ENCODE assay signal across 7 cellular contexts in genomic region chr7:104980969-104981670, GRCh38. TPM values are rescaled to one million over a fixed set of nuclear protein-coding genes. Genes with fewer than 3 reads are reported as not detected.
DNase-seq lines count a peak whose midpoint lies in the region; ATAC-seq and FAIRE-seq lines count a peak whose summit lies in the region.

No MANE protein-coding gene starts in this region.

- peaks cover 61 to 65% of the 10 kb centered on the region in 2 donors for H3K4me1 Mint-ChIP-seq in natural killer cell treated with Interleukin-12 subunit alpha and Interleukin-12 subunit beta and Interleukin-15 and Interleukin-18, amount 100 ng/mL, for 72 hours (ENCODE audit: low read depth in 2 of 2)

- DNase-seq in LoVo (ENCODE audit: low spot score) (peak; percentile 77), RPMI7951 (ENCODE audit: low read depth) (peak; percentile 67), dermis microvascular lymphatic vessel endothelial cell (ENCODE audit: low read depth in 2 of 2) (peak; percentile 66 to 71), cerebellar nuclear complex (lab: John Stamatoyannopoulos, UW) (no peak), KG1 (lab: John Stamatoyannopoulos, UW) (no peak)
- DNase-seq in natural killer cell treated with Interleukin-12 subunit alpha and Interleukin-12 subunit beta and Interleukin-15 and Interleukin-18, amount 100 ng/mL, for 72 hours (ENCODE audit: low spot score): no peak

- H3K27me3 Mint-ChIP-seq in natural killer cell treated with Interleukin-12 subunit alpha and Interleukin-12 subunit beta and Interleukin-15 and Interleukin-18, amount 100 ng/mL, for 72 hours: no peaks in the 10 kb centered on the region

- ATAC-seq in natural killer cell treated with Interleukin-12 subunit alpha and Interleukin-12 subunit beta and Interleukin-15 and Interleukin-18, amount 100 ng/mL, for 72 hours: no peak

- no peaks in the 10 kb centered on the region for H3K36me3 Mint-ChIP-seq in natural killer cell treated with Interleukin-12 subunit alpha and Interleukin-12 subunit beta and Interleukin-15 and Interleukin-18, amount 100 ng/mL, for 72 hours

- H3K9me3 Mint-ChIP-seq in natural killer cell treated with Interleukin-12 subunit alpha and Interleukin-12 subunit beta and Interleukin-15 and Interleukin-18, amount 100 ng/mL, for 72 hours: no peaks in the 10 kb centered on the region

- H3K27ac Mint-ChIP-seq in natural killer cell treated with Interleukin-12 subunit alpha and Interleukin-12 subunit beta and Interleukin-15 and Interleukin-18, amount 100 ng/mL, for 72 hours: peak overlapping the region; percentile 99

- H3K4me3 Mint-ChIP-seq in natural killer cell treated with Interleukin-12 subunit alpha and Interleukin-12 subunit beta and Interleukin-15 and Interleukin-18, amount 100 ng/mL, for 72 hours: peak overlapping the region; percentile 33

- FAIRE-seq in G401.6 (lab: Jason Lieb, UNC): peak; percentile 90

RNA-seq across cellular contexts. Expression of gene KMT2E, which starts 32.9 kb away (rescaled TPM):
- total RNA-seq in RPMI7951 (2014; rRNA removed; shearing (Covaris generic)): 39.3 and 63.4 TPM in 2 replicates
- total RNA-seq in dermis microvascular lymphatic vessel endothelial cell: 85.6 and 166 TPM in 2 replicates
- 100 to 1,000 TPM; 152 to 172 TPM for total RNA-seq in natural killer cell treated with Interleukin-12 subunit alpha and Interleukin-12 subunit beta and Interleukin-15 and Interleukin-18, amount 100 ng/mL, for 72 hours

Comparison
In these comparisons a context has a peak if more than half of its experiments do, and no peak if none do; other contexts are left out.
1. DNase-seq: peak in LoVo (single experiment), RPMI7951 (single experiment) and dermis microvascular lymphatic vessel endothelial cell (2 of 2); none in natural killer cell treated with Interleukin-12 subunit alpha and Interleukin-12 subunit beta and Interleukin-15 and Interleukin-18, amount 100 ng/mL, for 72 hours (single experiment), cerebellar nuclear complex (0 of 2) and KG1 (single experiment).